Comparison of ENCODE assay signal across 9 cellular contexts in genomic region chr13:51643114-51643881, GRCh38.
DNase-seq lines count a peak whose midpoint lies in the region; ATAC-seq lines count a peak whose summit lies in the region.
"Had no signal": no experiment of that assay in that cellular context is flagged by ENCODE, and none has a peak within 500 bp of the region (broad histone marks: within the 10 kb centered on the region; RNA-seq: fewer than 3 reads in every experiment).

No MANE protein-coding gene starts in this region.

- peaks cover 3% of the 10 kb centered on the region for H3K36me3 Mint-ChIP-seq in activated T-cell treated with anti-CD3 and anti-CD28 coated beads, Interleukin-2, amount 50 U/mL, for 24 hours (ENCODE audit: low read depth)

- peak overlapping the region; percentile 75 for H3K27ac Mint-ChIP-seq in activated T-cell treated with anti-CD3 and anti-CD28 coated beads, Interleukin-2, amount 50 U/mL, for 24 hours

- no peak for DNase-seq in activated T-cell treated with anti-CD3 and anti-CD28 coated beads, Interleukin-2, amount 50 U/mL, for 24 hours
- DNase-seq in activated T-cell treated with anti-CD3 and anti-CD28 coated beads, Interleukin-2, amount 50 U/mL, for 48 hours: no peak
- DNase-seq in SW 1271 (lab: John Stamatoyannopoulos, UW): peak; percentile 70 to 88
- DNase-seq in fibroblast of the conjunctiva (ENCODE audit: low read depth): peak; percentile 87
- no peak for DNase-seq in stimulated activated naive CD8-positive, alpha-beta T cell treated with anti-CD3 and anti-CD28 coated beads, Interleukin-15, Interleukin-2, amounts not matched to agents 100 U/mL and 50 U/mL, for 24 hours
- DNase-seq in NCI-H82 (lab: John Stamatoyannopoulos, UW): no peak
- DNase-seq in hippocampal formation (lab: John Stamatoyannopoulos, UW): no peak
- no peak for DNase-seq in SHP77 treated with DMSO at 0.1 percent for 48 hours (lab: John Stamatoyannopoulos, UW)
- DNase-seq: H7 had no signal

- peak; percentile 53 for ATAC-seq in stimulated activated naive CD8-positive, alpha-beta T cell treated with anti-CD3 and anti-CD28 coated beads, Interleukin-15, Interleukin-2, amounts not matched to agents 100 U/mL and 50 U/mL, for 24 hours

- no peaks in the 10 kb centered on the region for H3K27me3 Mint-ChIP-seq in activated T-cell treated with anti-CD3 and anti-CD28 coated beads, Interleukin-2, amount 50 U/mL, for 24 hours

- no peaks in the 10 kb centered on the region for H3K9me3 Mint-ChIP-seq in activated T-cell treated with anti-CD3 and anti-CD28 coated beads, Interleukin-2, amount 50 U/mL, for 24 hours

- peaks cover 53% of the 10 kb centered on the region for H3K4me1 Mint-ChIP-seq in activated T-cell treated with anti-CD3 and anti-CD28 coated beads, Interleukin-2, amount 50 U/mL, for 24 hours (ENCODE audit: low read depth)

- H3K4me3 Mint-ChIP-seq in activated T-cell treated with anti-CD3 and anti-CD28 coated beads, Interleukin-2, amount 50 U/mL, for 24 hours: no peak overlapping the region

Comparison
In these comparisons a context has a peak if more than half of its experiments do, and no peak if none do; other contexts are left out.
1. DNase-seq: peak in SW 1271 (2 of 2) and fibroblast of the conjunctiva (single experiment); none in activated T-cell treated with anti-CD3 and anti-CD28 coated beads, Interleukin-2, amount 50 U/mL, for 24 hours (single experiment), activated T-cell treated with anti-CD3 and anti-CD28 coated beads, Interleukin-2, amount 50 U/mL, for 48 hours (0 of 2), stimulated activated naive CD8-positive, alpha-beta T cell treated with anti-CD3 and anti-CD28 coated beads, Interleukin-15, Interleukin-2, amounts not matched to agents 100 U/mL and 50 U/mL, for 24 hours (single experiment), NCI-H82 (single experiment), hippocampal formation (0 of 2) and SHP77 treated with DMSO at 0.1 percent for 48 hours (single experiment).